ENCODE assay signal across 31 cellular contexts in the genomic region with DNA sequence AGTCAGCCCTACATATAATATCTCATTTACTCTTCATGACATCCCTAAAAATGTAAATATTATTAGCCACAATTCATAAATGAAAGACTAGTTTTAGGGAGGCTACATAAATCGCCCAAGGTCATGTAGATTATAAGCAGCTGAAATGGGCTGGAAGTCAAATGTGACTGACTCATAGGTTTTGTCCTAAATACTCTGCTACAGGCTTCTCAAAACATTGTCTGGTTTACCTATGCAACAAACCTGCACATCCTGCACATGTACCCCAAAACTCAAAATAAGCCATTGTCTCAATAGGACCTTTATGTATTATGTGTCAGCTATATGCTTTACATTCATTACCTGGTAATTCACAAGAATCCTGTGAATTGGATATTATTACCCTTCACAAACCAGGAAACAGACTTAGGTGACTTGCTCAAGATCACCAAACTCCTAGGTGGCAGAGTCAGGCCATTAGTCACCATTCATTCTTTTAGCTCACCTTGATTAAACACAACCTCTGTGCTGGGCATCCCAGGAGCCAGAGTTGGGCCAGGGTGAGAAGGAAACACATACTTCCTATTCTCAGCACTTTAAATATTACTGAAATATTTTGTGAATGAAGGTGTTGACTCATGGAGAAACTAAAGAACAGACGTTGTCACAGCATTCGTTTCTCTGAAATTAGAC.
"Had no signal": no experiment of that assay in that cellular context is flagged by ENCODE, and none has a peak within 500 bp of the region (broad histone marks: within the 10 kb centered on the region; RNA-seq: fewer than 3 reads in every experiment).

No MANE protein-coding gene starts in this region.

- H3K27ac Mint-ChIP-seq: effector memory CD8-positive, alpha-beta T cell; mesothelial cell of epicardium; naive B cell; natural killer cell treated with Interleukin-12 subunit alpha and Interleukin-12 subunit beta and Interleukin-15 and Interleukin-18, amount 100 ng/mL, for 72 hours had no signal

- ATAC-seq: effector memory CD8-positive, alpha-beta T cell; heart right ventricle; left ventricle myocardium superior; lower lobe of right lung; mucosa of descending colon; natural killer cell treated with Interleukin-12 subunit alpha and Interleukin-12 subunit beta and Interleukin-15 and Interleukin-18, amount 100 ng/mL, for 72 hours; pancreas; sciatic nerve; stimulated activated naive CD8-positive, alpha-beta T cell treated with anti-CD3 and anti-CD28 coated beads, Interleukin-15, amount 100 ng/mL, for 72 hours; upper lobe of right lung had no signal

- H3K4me3 Mint-ChIP-seq: effector memory CD8-positive, alpha-beta T cell; mesothelial cell of epicardium; naive B cell; natural killer cell treated with Interleukin-12 subunit alpha and Interleukin-12 subunit beta and Interleukin-15 and Interleukin-18, amount 100 ng/mL, for 72 hours; neural crest cell; stimulated activated naive CD8-positive, alpha-beta T cell treated with anti-CD3 and anti-CD28 coated beads, Interleukin-15, amount 100 ng/mL, for 72 hours had no signal

- H3K9me3 Mint-ChIP-seq: mesothelial cell of epicardium; neural crest cell; stimulated activated naive CD8-positive, alpha-beta T cell treated with anti-CD3 and anti-CD28 coated beads, Interleukin-15, amount 100 ng/mL, for 72 hours had no signal

- H3K4me1 Mint-ChIP-seq: naive B cell; stimulated activated naive CD8-positive, alpha-beta T cell treated with anti-CD3 and anti-CD28 coated beads, Interleukin-15, amount 100 ng/mL, for 72 hours had no signal

- H3K27me3 ChIP-seq: esophagus muscularis mucosa, heart right ventricle, neutrophil, pancreas, suprapubic skin, transverse colon, upper lobe of right lung, uterus had no signal

- H3K27ac ChIP-seq: esophagus muscularis mucosa, heart right ventricle, lower lobe of right lung, neutrophil, pancreas, suprapubic skin, transverse colon, upper lobe of right lung, uterus had no signal

- DNase-seq: cortex of kidney; effector memory CD8-positive, alpha-beta T cell; foreskin melanocyte; glutamatergic neuron; heart right ventricle; hippocampal formation; islet precursor cell; kidney glomerular epithelial cell; left ventricle myocardium superior; lower lobe of right lung; mesenchymal stem cell; mucosa of descending colon; naive B cell; pancreas; stimulated activated CD4-positive, alpha-beta T cell treated with anti-CD3 and anti-CD28 coated beads, Interleukin-12 subunit alpha, Interleukin-12 subunit beta, amount 100 ng/mL, for 4 hours; stimulated activated CD4-positive, alpha-beta T cell treated with anti-CD3 and anti-CD28 coated beads, Interleukin-1b, Interleukin-23, amount 100 ng/mL, for 48 hours; stimulated activated CD4-positive, alpha-beta T cell treated with anti-CD3 and anti-CD28 coated beads, Interleukin-4, amount 100 ng/mL, for 1 hour; stimulated activated CD8-positive, alpha-beta memory T cell treated with anti-CD3 and anti-CD28 coated beads, Interleukin-4, amount 100 ng/mL, for 48 hours; stimulated activated naive CD4-positive, alpha-beta T cell; stimulated activated naive CD8-positive, alpha-beta T cell treated with anti-CD3 and anti-CD28 coated beads, Interleukin-15, amount 100 ng/mL, for 72 hours; transverse colon; upper lobe of right lung; uterus had no signal

- H3K4me2 ChIP-seq: smooth muscle cell had no signal

- H3K4me1 ChIP-seq: esophagus muscularis mucosa, heart right ventricle, lower lobe of right lung, pancreas, suprapubic skin, transverse colon, upper lobe of right lung, uterus had no signal

- H3K36me3 ChIP-seq: esophagus muscularis mucosa, heart right ventricle, lower lobe of right lung, neutrophil, suprapubic skin, transverse colon, upper lobe of right lung, uterus had no signal

- H3K36me3 Mint-ChIP-seq: mesothelial cell of epicardium; natural killer cell treated with Interleukin-12 subunit alpha and Interleukin-12 subunit beta and Interleukin-15 and Interleukin-18, amount 100 ng/mL, for 72 hours had no signal

- H3K9me3 ChIP-seq: esophagus muscularis mucosa, heart right ventricle, lower lobe of right lung, mucosa of descending colon, neutrophil, pancreas, suprapubic skin, transverse colon, upper lobe of right lung, uterus had no signal

- H3K27me3 Mint-ChIP-seq: naive B cell; stimulated activated naive CD8-positive, alpha-beta T cell treated with anti-CD3 and anti-CD28 coated beads, Interleukin-15, amount 100 ng/mL, for 72 hours had no signal

- H3K4me3 ChIP-seq: esophagus muscularis mucosa, heart right ventricle, lower lobe of right lung, mucosa of descending colon, pancreas, smooth muscle cell, suprapubic skin, transverse colon, upper lobe of right lung, uterus had no signal
